Comparison of ENCODE assay signal across 10 cellular contexts in genomic region chr16:3625911-3626732, GRCh38. TPM values are rescaled to one million over a fixed set of nuclear protein-coding genes. Genes with fewer than 3 reads are reported as not detected.
DNase-seq lines count a peak whose midpoint lies in the region; ATAC-seq and TF ChIP-seq lines count a peak whose summit lies in the region.
"Had no signal": no experiment of that assay in that cellular context is flagged by ENCODE, and none has a peak within 500 bp of the region (broad histone marks: within the 10 kb centered on the region; RNA-seq: fewer than 3 reads in every experiment).

No MANE protein-coding gene starts in this region.

- in situ Hi-C loops in brain microvascular endothelial cell (cut with HindIII; ENCODE audit: low pct_ligation_motif_present, low sequenced_read_pairs), result no loop called here

- DNase-seq in left lobe of liver (ENCODE audit: low spot score) (peak; percentile 19), globus pallidus (ENCODE audit: low spot score) (no peak), anterior cingulate cortex (lab: John Stamatoyannopoulos, UW) (no peak), NCI-H748 treated with DMSO at 0.1 percent for 48 hours (lab: John Stamatoyannopoulos, UW) (no peak), brain microvascular endothelial cell (no peak)
- DNase-seq: effector CD4-positive, alpha-beta T cell; occipital lobe had no signal

- H3K27ac ChIP-seq in brain microvascular endothelial cell, result no peak overlapping the region

- ATAC-seq in HG02852 (IDR thresholded peaks at IDR 0.05; ENCODE audit: unreplicated experiment) (peak; percentile 51), SK-N-SH treated with all-trans-retinoic acid at 6 μM for 48 hours (peak; percentile 51), left lobe of liver (no peak)

- no peaks in the 10 kb centered on the region for H3K36me3 ChIP-seq in brain microvascular endothelial cell (replicated peaks)

- 0 out of 3 replicates have a peak, but pooled peaks have one; percentile 9 for TF ChIP-seq CTCF in GM12872 (IDR thresholded peaks at IDR 0.05; ENCODE audit: insufficient read depth, low read depth, low read length)
- no peak for TF ChIP-seq CTCF in brain microvascular endothelial cell (IDR thresholded peaks at IDR 0.05; ENCODE audit: low read depth, low read length, missing control alignments)

- no peaks in the 10 kb centered on the region for H3K27me3 ChIP-seq in brain microvascular endothelial cell (replicated peaks)

- H3K4me3 ChIP-seq in brain microvascular endothelial cell (ENCODE audit: low read depth, low read length), result no peak overlapping the region

TF ChIP-seq in SK-N-SH treated with all-trans-retinoic acid at 6 μM for 48 hours, 23 proteins besides CTCF, POLR2A, EP300 and RAD21:
- TF ChIP-seq ARNTL (CRISPR knock-in tag; IDR thresholded peaks at IDR 0.05; ENCODE audit: borderline replicate concordance, low read depth), result no peak
- TF ChIP-seq ZFP30 (CRISPR knock-in tag; IDR thresholded peaks at IDR 0.05), result no peak
- TF ChIP-seq SNAI2 (CRISPR knock-in tag; IDR thresholded peaks at IDR 0.05), result no peak
- no peak for TF ChIP-seq ZNF70 (CRISPR knock-in tag; IDR thresholded peaks at IDR 0.05)
- TF ChIP-seq ZFP3 (CRISPR knock-in tag; IDR thresholded peaks at IDR 0.05), result no peak
- no peak for TF ChIP-seq CREB5 (CRISPR knock-in tag; IDR thresholded peaks at IDR 0.05; ENCODE audit: low read depth)
- no peak for TF ChIP-seq POU6F1 (CRISPR knock-in tag; IDR thresholded peaks at IDR 0.05; ENCODE audit: borderline replicate concordance, low read depth)
- no peak for TF ChIP-seq PPARA (CRISPR knock-in tag; IDR thresholded peaks at IDR 0.05; ENCODE audit: borderline replicate concordance)
- TF ChIP-seq ISL1 (CRISPR knock-in tag; IDR thresholded peaks at IDR 0.05), result no peak
- no peak for TF ChIP-seq PATZ1 (CRISPR knock-in tag; IDR thresholded peaks at IDR 0.05; ENCODE audit: borderline replicate concordance)
- TF ChIP-seq OSR1 (CRISPR knock-in tag; IDR thresholded peaks at IDR 0.05), result no peak
- TF ChIP-seq ZC3H10 (CRISPR knock-in tag; IDR thresholded peaks at IDR 0.05), result no peak
- TF ChIP-seq RARB (CRISPR knock-in tag; IDR thresholded peaks at IDR 0.05), result no peak
- no peak for TF ChIP-seq TSHZ2 (CRISPR knock-in tag; IDR thresholded peaks at IDR 0.05)
- TF ChIP-seq TOX (CRISPR knock-in tag; IDR thresholded peaks at IDR 0.05; ENCODE audit: borderline replicate concordance), result no peak
- TF ChIP-seq CSRNP3 (CRISPR knock-in tag; IDR thresholded peaks at IDR 0.05), result no peak
- TF ChIP-seq TCF4 (CRISPR knock-in tag; IDR thresholded peaks at IDR 0.05; ENCODE audit: borderline replicate concordance), result no peak

RNA-seq across cellular contexts. Expression of gene SLX4, which starts 14.7 kb away (rescaled TPM):
- 2.8 TPM for total RNA-seq in left lobe of liver

RNA-seq across cellular contexts. Expression of gene DNASE1, which starts 28.4 kb away (rescaled TPM):
- total RNA-seq in left lobe of liver, result 4.6 TPM

RNA-seq across cellular contexts. Expression of gene NLRC3, which starts 48.9 kb away (rescaled TPM):
- total RNA-seq in left lobe of liver, result 0.81 TPM
